Comparison of ENCODE assay signal across 12 cellular contexts in the genomic region with DNA sequence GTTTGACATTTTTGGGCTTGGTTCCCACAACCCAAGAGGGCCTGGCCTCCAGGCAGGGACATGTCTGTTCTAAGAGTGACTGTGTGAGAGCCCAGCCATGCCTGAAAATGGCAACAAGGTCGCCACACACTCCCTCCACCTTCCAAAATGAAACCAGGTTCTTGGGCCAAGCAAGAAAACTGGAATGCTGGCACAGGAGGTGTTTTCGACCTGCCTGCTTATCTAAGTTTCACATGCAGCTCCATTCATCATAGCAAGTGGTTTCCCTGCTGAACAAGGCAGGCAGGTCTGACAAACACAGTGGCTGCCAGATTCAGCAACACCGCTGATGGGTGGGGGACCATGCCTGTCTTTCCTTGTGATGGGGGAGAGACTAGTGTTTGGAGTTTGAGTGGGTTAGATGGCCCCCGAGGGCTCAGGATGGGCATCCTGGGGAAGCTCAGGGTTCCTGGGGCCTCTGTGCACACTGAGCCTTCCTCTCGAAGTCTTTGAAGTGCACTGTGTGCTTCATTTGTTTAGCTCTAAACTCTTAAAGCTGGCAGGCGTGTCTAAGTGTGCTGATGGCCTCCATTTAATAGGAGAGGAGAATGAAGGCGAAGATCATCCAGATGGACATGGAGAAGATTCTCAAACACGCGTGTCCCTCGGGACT. TPM values are rescaled to one million over a fixed set of nuclear protein-coding genes. Genes with fewer than 3 reads are reported as not detected.
DNase-seq lines count a peak whose midpoint lies in the region; ATAC-seq and TF ChIP-seq lines count a peak whose summit lies in the region.
"Had no signal": no experiment of that assay in that cellular context is flagged by ENCODE, and none has a peak within 500 bp of the region (broad histone marks: within the 10 kb centered on the region; RNA-seq: fewer than 3 reads in every experiment).

No MANE protein-coding gene starts in this region.

- no peaks in the 10 kb centered on the region for H3K36me3 Mint-ChIP-seq in osteocyte (ENCODE audit: unreplicated experiment)

- peaks cover 11% of the 10 kb centered on the region for H3K27me3 Mint-ChIP-seq in stimulated activated naive CD8-positive, alpha-beta T cell treated with anti-CD3 and anti-CD28 coated beads, Interleukin-15, amount 100 ng/mL, for 72 hours
- H3K27me3 Mint-ChIP-seq in osteocyte (ENCODE audit: unreplicated experiment): peaks cover 7% of the 10 kb centered on the region

- peak overlapping the region; percentile 78 to 85 (median 80) for H3K27ac ChIP-seq in esophagus muscularis mucosa (replicated peaks in 1 of 4)

- peaks cover 33% of the 10 kb centered on the region for H3K4me1 Mint-ChIP-seq in stimulated activated naive CD8-positive, alpha-beta T cell treated with anti-CD3 and anti-CD28 coated beads, Interleukin-15, amount 100 ng/mL, for 72 hours
- peaks cover 13% of the 10 kb centered on the region for H3K4me1 Mint-ChIP-seq in osteocyte (ENCODE audit: unreplicated experiment)

- peak; percentile 14 for ATAC-seq in stimulated activated naive CD8-positive, alpha-beta T cell treated with anti-CD3 and anti-CD28 coated beads, Interleukin-15, amount 100 ng/mL, for 72 hours
- no peak for ATAC-seq in stimulated activated naive CD8-positive, alpha-beta T cell treated with anti-CD3 and anti-CD28 coated beads, Interleukin-15, Interleukin-2, amounts not matched to agents 100 U/mL and 50 U/mL, for 24 hours
- ATAC-seq in GM19035 (IDR thresholded peaks at IDR 0.05; ENCODE audit: unreplicated experiment) (no peak), GM21515 (IDR thresholded peaks at IDR 0.05; ENCODE audit: unreplicated experiment) (no peak), HG03108 (IDR thresholded peaks at IDR 0.05; ENCODE audit: unreplicated experiment) (no peak)

- H3K9me3 ChIP-seq in esophagus muscularis mucosa: no peaks in the 10 kb centered on the region

- H3K27me3 ChIP-seq in esophagus muscularis mucosa: no peaks in the 10 kb centered on the region

- peak overlapping the region in 1 of 2 donors; percentile 13 for H3K27ac Mint-ChIP-seq in stimulated activated naive CD8-positive, alpha-beta T cell treated with anti-CD3 and anti-CD28 coated beads, Interleukin-15, amount 100 ng/mL, for 72 hours
- H3K27ac Mint-ChIP-seq in osteocyte (ENCODE audit: unreplicated experiment): no peak overlapping the region

- H3K4me3 Mint-ChIP-seq in stimulated activated naive CD8-positive, alpha-beta T cell treated with anti-CD3 and anti-CD28 coated beads, Interleukin-15, amount 100 ng/mL, for 72 hours: no peak overlapping the region
- no peak overlapping the region for H3K4me3 Mint-ChIP-seq in osteocyte (ENCODE audit: unreplicated experiment)

- no peaks in the 10 kb centered on the region for H3K36me3 ChIP-seq in esophagus muscularis mucosa

- TF ChIP-seq EP300 in esophagus muscularis mucosa (IDR thresholded peaks at IDR 0.05): no peak

- TF ChIP-seq CTCF in esophagus muscularis mucosa (IDR thresholded peaks at IDR 0.05) (no peak), osteocyte (IDR thresholded peaks at IDR 0.05) (no peak)

- no peak for DNase-seq in stimulated activated naive CD8-positive, alpha-beta T cell treated with anti-CD3 and anti-CD28 coated beads, Interleukin-15, amount 100 ng/mL, for 72 hours
- DNase-seq in stimulated activated naive CD8-positive, alpha-beta T cell treated with anti-CD3 and anti-CD28 coated beads, Interleukin-15, Interleukin-2, amounts not matched to agents 100 U/mL and 50 U/mL, for 24 hours: no peak
- DNase-seq in esophagus muscularis mucosa (ENCODE audit: extremely low spot score) (peak; percentile 91), osteocyte (ENCODE audit: extremely low spot score, unreplicated experiment) (peak; percentile 63), NCI-H82 treated with DMSO at 0.1 percent for 48 hours (lab: John Stamatoyannopoulos, UW; ENCODE audit: unreplicated experiment) (no peak)
- DNase-seq: activated CD4-positive, alpha-beta T cell treated with anti-CD3 and anti-CD28 coated beads for 4 hours; amniotic stem cell; NCI-H1417 treated with DMSO at 0.1 percent for 48 hours; stimulated activated CD4-positive, alpha-beta T cell treated with anti-CD3 and anti-CD28 coated beads, Interleukin-2, amount 100 ng/mL, for 48 hours had no signal

- intact Hi-C loops in esophagus muscularis mucosa (cut with DNase I): no loop called here

- WGBS in esophagus muscularis mucosa: 52% methylated on average over 10 of the region's 10 CpGs

- no peaks in the 10 kb centered on the region for H3K9me3 Mint-ChIP-seq in stimulated activated naive CD8-positive, alpha-beta T cell treated with anti-CD3 and anti-CD28 coated beads, Interleukin-15, amount 100 ng/mL, for 72 hours
- H3K9me3 Mint-ChIP-seq in osteocyte (ENCODE audit: unreplicated experiment): no peaks in the 10 kb centered on the region

- peaks cover 49 to 58% (median 53%) of the 10 kb centered on the region in 4 donors for H3K4me1 ChIP-seq in esophagus muscularis mucosa

- TF ChIP-seq POLR2A in esophagus muscularis mucosa (IDR thresholded peaks at IDR 0.05; ENCODE audit: low read depth): no peak

- no peak overlapping the region for H3K4me3 ChIP-seq in esophagus muscularis mucosa

RNA-seq across cellular contexts. Expression of gene GAS6, which starts 17.9 kb away (rescaled TPM):
- total RNA-seq in esophagus muscularis mucosa: 100 to 1,000 TPM; 241 to 459 (median 346) TPM
- total RNA-seq in osteocyte: 14.8 and 15.0 TPM in 2 replicates

Comparison
In these comparisons a context has a peak if more than half of its experiments do, and no peak if none do; other contexts are left out.
1. DNase-seq: peak in esophagus muscularis mucosa (single experiment) and osteocyte (single experiment); none in stimulated activated naive CD8-positive, alpha-beta T cell treated with anti-CD3 and anti-CD28 coated beads, Interleukin-15, amount 100 ng/mL, for 72 hours (0 of 2), stimulated activated naive CD8-positive, alpha-beta T cell treated with anti-CD3 and anti-CD28 coated beads, Interleukin-15, Interleukin-2, amounts not matched to agents 100 U/mL and 50 U/mL, for 24 hours (single experiment) and NCI-H82 treated with DMSO at 0.1 percent for 48 hours (single experiment).
2. RNA of gene GAS6, which starts 17.9 kb away (total RNA-seq): 241 to 459 TPM in esophagus muscularis mucosa; 14.8 to 15.0 TPM in osteocyte; every median in the first group is over 10 times any median in the second.